In genomic region chr10:31320598-31321211, GRCh38 we compare ENCODE assay signal across 8 cellular contexts. TPM values are rescaled to one million over a fixed set of nuclear protein-coding genes. Genes with fewer than 3 reads are reported as not detected.
DNase-seq lines count a peak whose midpoint lies in the region; ATAC-seq and FAIRE-seq lines count a peak whose summit lies in the region.

No MANE protein-coding gene starts in this region.

- peak overlapping the region; percentile 97 to 100 (median 99) for H3K4me2 ChIP-seq in BLaER1 treated with 17β-estradiol and CSF1 and Interleukin-3, amounts not matched to agents 10 nM and 100 nM

- H3K4me1 ChIP-seq in BLaER1 treated with 17β-estradiol and CSF1 and Interleukin-3, amounts not matched to agents 10 nM and 100 nM: peaks cover 11 to 26% (median 18%) of the 10 kb centered on the region in 10 experiments; a peak in 17 of 20 replicates
- H3K4me1 ChIP-seq in ectodermal cell (ENCODE audit: control insufficient read depth, insufficient read depth, low read length) (peaks cover 7% of the 10 kb centered on the region), stomach smooth muscle (ENCODE audit: control insufficient read depth, insufficient read depth, low read length) (peaks cover 9% of the 10 kb centered on the region)

- peak; percentile 56 for FAIRE-seq in GM19239 (lab: Jason Lieb, UNC)

- H3K4me3 ChIP-seq in BLaER1 treated with 17β-estradiol and CSF1 and Interleukin-3, amounts not matched to agents 10 nM and 100 nM: peak overlapping the region; percentile 77 to 91 (median 82)
- H3K4me3 ChIP-seq in ectodermal cell (ENCODE audit: insufficient read depth, low read depth, low read length): peak overlapping the region; percentile 82
- peak overlapping the region; percentile 91 to 92 for H3K4me3 ChIP-seq in stomach smooth muscle (ENCODE audit: low read length in 2 of 2)

- H3K9me3 ChIP-seq in BLaER1 treated with 17β-estradiol and CSF1 and Interleukin-3, amounts not matched to agents 10 nM and 100 nM (replicated peaks in 1 of 11): no peaks in the 10 kb centered on the region
- H3K9me3 ChIP-seq in ectodermal cell (ENCODE audit: control insufficient read depth, low read length) (no peaks in the 10 kb centered on the region), stomach smooth muscle (ENCODE audit: control insufficient read depth in 2 of 2, low read length in 2 of 2) (no peaks in the 10 kb centered on the region)

- ATAC-seq in GM21717 (IDR thresholded peaks at IDR 0.05; ENCODE audit: unreplicated experiment): no peak

- H3K27me3 ChIP-seq in BLaER1 treated with 17β-estradiol and CSF1 and Interleukin-3, amounts not matched to agents 10 nM and 100 nM: peaks cover 46 to 69% (median 56%) of the 10 kb centered on the region in 11 experiments
- H3K27me3 ChIP-seq in ectodermal cell (ENCODE audit: control insufficient read depth, insufficient read depth, low read length, poor library complexity, severe bottlenecking) (peaks cover 46% of the 10 kb centered on the region), stomach smooth muscle (ENCODE audit: control insufficient read depth in 1 of 2, insufficient read depth in 2 of 2, low read length in 2 of 2) (no peaks in the 10 kb centered on the region)

- H3K36me3 ChIP-seq in BLaER1 treated with 17β-estradiol and CSF1 and Interleukin-3, amounts not matched to agents 10 nM and 100 nM: no peaks in the 10 kb centered on the region
- H3K36me3 ChIP-seq in ectodermal cell (ENCODE audit: control insufficient read depth, insufficient read depth, low read length): no peaks in the 10 kb centered on the region
- H3K36me3 ChIP-seq in stomach smooth muscle (ENCODE audit: control insufficient read depth in 2 of 2, insufficient read depth in 2 of 2, low read length in 2 of 2): no peaks in the 10 kb centered on the region

- DNase-seq in GM19239 (ENCODE audit: insufficient read length, low spot score) (no peak), M059J (ENCODE audit: low read depth) (peak; percentile 42), lung microvascular endothelial cell (ENCODE audit: low read depth in 2 of 2) (peak; percentile 63 to 72)
- DNase-seq in activated CD4-positive, alpha-beta T cell treated with anti-CD3 and anti-CD28 coated beads, Interleukin-2, amount 50 U/mL, for 48 hours: peak; percentile 29 to 37

- WGBS in ectodermal cell, 2 experiments: 0 to 1% methylated on average over 41 to 43 of the region's 43 CpGs

- H3K27ac ChIP-seq in BLaER1 treated with 17β-estradiol and CSF1 and Interleukin-3, amounts not matched to agents 10 nM and 100 nM: no peak overlapping the region
- H3K27ac ChIP-seq in ectodermal cell (ENCODE audit: insufficient read depth, low read depth, low read length, poor library complexity, severe bottlenecking): no peak overlapping the region
- peak overlapping the region; percentile 85 for H3K27ac ChIP-seq in stomach smooth muscle (ENCODE audit: low read length)

- H3K9ac ChIP-seq in BLaER1 treated with 17β-estradiol and CSF1 and Interleukin-3, amounts not matched to agents 10 nM and 100 nM: peak overlapping the region in 7 of 11 experiments; percentile 68 to 82 (median 74); a peak in 12 of 22 replicates
- H3K9ac ChIP-seq in stomach smooth muscle (ENCODE audit: low read length in 2 of 2): peak overlapping the region; percentile 76 to 85

- H4K20me1 ChIP-seq in BLaER1 treated with 17β-estradiol and CSF1 and Interleukin-3, amounts not matched to agents 10 nM and 100 nM: peaks cover 0 to 36% (median 0%) of the 10 kb centered on the region in 11 experiments; a peak in 9 of 22 replicates

RNA-seq across cellular contexts. Expression of gene ZEB1, which starts 1.7 kb away (rescaled TPM):
- total RNA-seq in M059J (2014; rRNA removed; shearing (Covaris generic)): 14.4 and 17.6 TPM in 2 replicates
- polyA plus RNA-seq in ectodermal cell (2013, experiment 1 of 4): 16.3 TPM
- polyA plus RNA-seq in ectodermal cell (2013, experiment 2 of 4): 13.7 TPM
- 15.3 TPM for polyA plus RNA-seq in ectodermal cell (2013, experiment 3 of 4)
- 19.0 TPM for polyA plus RNA-seq in ectodermal cell (2013, experiment 4 of 4)
- 49.7 and 69.4 TPM in 2 replicates for total RNA-seq in lung microvascular endothelial cell
